Comparison of ENCODE assay signal across 12 cellular contexts in genomic region chr7:30464231-30464660, GRCh38. TPM values are rescaled to one million over a fixed set of nuclear protein-coding genes. Genes with fewer than 3 reads are reported as not detected.
A peak's percentile ranks its signal among the peaks of the same experiment; 100 is the strongest.
DNase-seq lines count a peak whose midpoint lies in the region; ATAC-seq and TF ChIP-seq lines count a peak whose summit lies in the region.
"Had no signal": no experiment of that assay in that cellular context is flagged by ENCODE, and none has a peak within 500 bp of the region (broad histone marks: within the 10 kb centered on the region; RNA-seq: fewer than 3 reads in every experiment).

No MANE protein-coding gene starts in this region.

- H4K20me1 ChIP-seq in neural progenitor cell (ENCODE audit: low read depth) = no peaks in the 10 kb centered on the region

- POLR2A ChIA-PET in activated B cell treated with CpG ODN at 0.5 μM for 24 hours (lab: Charles Lee) = interaction anchor here (0.6 to 2.4 kb wide), 5 partner anchors 11 to 476 kb away, joined by 3 to 10 read pairs (median 4); partner anchors contain the start of gene NOD1

- no peaks in the 10 kb centered on the region for H3K9me3 ChIP-seq in neural progenitor cell (ENCODE audit: low read depth)
- H3K9me3 ChIP-seq: tibial artery had no signal

- H3K36me3 ChIP-seq in GM06990 (ENCODE audit: control insufficient read depth, insufficient read depth, low read length) = no peaks in the 10 kb centered on the region
- no peaks in the 10 kb centered on the region for H3K36me3 ChIP-seq in neural progenitor cell

- H3F3A ChIP-seq in neural progenitor cell (ENCODE audit: low read depth) = peaks cover 4% of the 10 kb centered on the region

- H3K27me3 Mint-ChIP-seq in activated B cell treated with CpG ODN at 0.5 μM for 24 hours (no peaks in the 10 kb centered on the region), neural progenitor cell (ENCODE audit: insufficient read depth, low read depth) (no peaks in the 10 kb centered on the region)
- H3K27me3 Mint-ChIP-seq: activated naive CD4-positive, alpha-beta T cell treated with anti-CD3 and anti-CD28 coated beads, Interleukin-2, amount 50 U/mL, for 24 hours had no signal

- H3K27ac Mint-ChIP-seq in activated B cell treated with CpG ODN at 0.5 μM for 24 hours = peak overlapping the region; percentile 71
- peak overlapping the region; percentile 37 for H3K27ac Mint-ChIP-seq in neural progenitor cell
- H3K27ac Mint-ChIP-seq: activated naive CD4-positive, alpha-beta T cell treated with anti-CD3 and anti-CD28 coated beads, Interleukin-2, amount 50 U/mL, for 24 hours had no signal

- H3K27me3 ChIP-seq in GM06990 (replicated peaks; ENCODE audit: control insufficient read depth, insufficient read depth, low read length) = no peaks in the 10 kb centered on the region
- no peaks in the 10 kb centered on the region for H3K27me3 ChIP-seq in neural progenitor cell
- H3K27me3 ChIP-seq: tibial artery had no signal

- CTCF ChIA-PET in activated B cell treated with CpG ODN at 0.5 μM for 24 hours (lab: Charles Lee) = interaction anchor here (1.5 kb wide), 1 partner anchor 188 kb away, joined by 4 read pairs; no protein-coding TSS in a partner anchor

- H3K36me3 Mint-ChIP-seq in activated B cell treated with CpG ODN at 0.5 μM for 24 hours (ENCODE audit: low read depth) = peaks cover 16% of the 10 kb centered on the region
- H3K36me3 Mint-ChIP-seq in neural progenitor cell = no peaks in the 10 kb centered on the region

- H3K4me3 Mint-ChIP-seq in activated B cell treated with CpG ODN at 0.5 μM for 24 hours = peak overlapping the region; percentile 52
- H3K4me3 Mint-ChIP-seq in neural progenitor cell = no peak overlapping the region
- H3K4me3 Mint-ChIP-seq: activated naive CD4-positive, alpha-beta T cell treated with anti-CD3 and anti-CD28 coated beads, Interleukin-2, amount 50 U/mL, for 24 hours had no signal

- H3K79me2 ChIP-seq in neural progenitor cell (ENCODE audit: low read depth) = no peaks in the 10 kb centered on the region

- no peak overlapping the region for H3K27ac ChIP-seq in neural progenitor cell
- H3K27ac ChIP-seq: epithelial cell of prostate, tibial artery had no signal

- no peak overlapping the region for H2AFZ ChIP-seq in neural progenitor cell (replicated peaks)

- H3K4me2 ChIP-seq in neural progenitor cell = no peak overlapping the region

- peak; percentile 51 for DNase-seq in GM06990 (ENCODE audit: extremely low read depth, insufficient read length)
- no peak for DNase-seq in activated B cell treated with CpG ODN at 0.5 μM for 24 hours
- DNase-seq in neural progenitor cell (ENCODE audit: low spot score) = no peak
- no peak for DNase-seq in DMS53 treated with DMSO at 0.1 percent for 48 hours (lab: John Stamatoyannopoulos, UW; ENCODE audit: unreplicated experiment)
- no peak for DNase-seq in HPDE6-E6E7 (ENCODE audit: extremely low spot score)
- DNase-seq in OCI-M1 (lab: John Stamatoyannopoulos, UW) = no peak
- no peak for DNase-seq in activated T-cell treated with anti-CD3 and anti-CD28 coated beads for 4 hours
- DNase-seq: DMS53, tibial artery had no signal

- H3K4me3 ChIP-seq in GM06990 (replicated peaks; ENCODE audit: low read depth, low read length) (no peak overlapping the region), neural progenitor cell (no peak overlapping the region)
- H3K4me3 ChIP-seq: tibial artery had no signal

- H3K9ac ChIP-seq in neural progenitor cell = no peak overlapping the region

- H3K9me3 Mint-ChIP-seq in activated B cell treated with CpG ODN at 0.5 μM for 24 hours = no peaks in the 10 kb centered on the region
- no peaks in the 10 kb centered on the region for H3K9me3 Mint-ChIP-seq in neural progenitor cell
- H3K9me3 Mint-ChIP-seq: activated naive CD4-positive, alpha-beta T cell treated with anti-CD3 and anti-CD28 coated beads, Interleukin-2, amount 50 U/mL, for 24 hours had no signal

- no peak for TF ChIP-seq CTCF in GM06990 (IDR thresholded peaks at IDR 0.05; ENCODE audit: insufficient read depth, low read length, poor library complexity, severe bottlenecking)
- no peak for TF ChIP-seq CTCF in activated B cell treated with CpG ODN at 0.5 μM for 24 hours (IDR thresholded peaks at IDR 0.05)
- TF ChIP-seq CTCF in neural progenitor cell (IDR thresholded peaks at IDR 0.05) = no peak

- peak; percentile 59 for ATAC-seq in HG02678 (IDR thresholded peaks at IDR 0.05; ENCODE audit: unreplicated experiment)
- ATAC-seq in activated B cell treated with CpG ODN at 0.5 μM for 24 hours (ENCODE audit: low read depth) = peak; percentile 89

- H3K4me1 Mint-ChIP-seq in activated B cell treated with CpG ODN at 0.5 μM for 24 hours = peaks cover 80% of the 10 kb centered on the region
- H3K4me1 Mint-ChIP-seq in neural progenitor cell = peaks cover 17% of the 10 kb centered on the region

- intact Hi-C loops in activated B cell treated with CpG ODN at 0.5 μM for 24 hours (cut with micrococcal nuclease) = loop anchor here (1.0 to 5.0 kb wide), 3 partner anchors 14 to 237 kb away; partner anchors contain the start of genes GGCT and NOD1

- peaks cover 7% of the 10 kb centered on the region for H3K4me1 ChIP-seq in neural progenitor cell

RNA-seq across cellular contexts. Expression of gene NOD1, which starts 14.3 kb away (rescaled TPM):
- total RNA-seq in activated B cell treated with CpG ODN at 0.5 μM for 24 hours (11.7 and 14.0 TPM in 2 replicates), neural progenitor cell (ENCODE audit: low replicate concordance) (5.0 and 7.4 TPM in 2 replicates)

RNA-seq across cellular contexts. Expression of gene GGCT, which starts 40.4 kb away (rescaled TPM):
- total RNA-seq in activated B cell treated with CpG ODN at 0.5 μM for 24 hours (22.7 and 24.4 TPM in 2 replicates), neural progenitor cell (ENCODE audit: low replicate concordance) (97.1 and 160 TPM in 2 replicates)
